11 cellular contexts compared by ENCODE assay signal in genomic region chr11:36186340-36186739, GRCh38.
DNase-seq lines count a peak whose midpoint lies in the region; ATAC-seq and TF ChIP-seq lines count a peak whose summit lies in the region.
"Had no signal": no experiment of that assay in that cellular context is flagged by ENCODE, and none has a peak within 500 bp of the region (broad histone marks: within the 10 kb centered on the region; RNA-seq: fewer than 3 reads in every experiment).

No MANE protein-coding gene starts in this region.

- H2AFZ ChIP-seq in osteoblast (ENCODE audit: low read length): no peak overlapping the region

- no peaks in the 10 kb centered on the region for H3K36me3 Mint-ChIP-seq in activated naive CD4-positive, alpha-beta T cell treated with anti-CD3 and anti-CD28 coated beads, Interleukin-2, amount 50 U/mL, for 72 hours
- H3K36me3 Mint-ChIP-seq in activated CD8-positive, alpha-beta T cell treated with anti-CD3 and anti-CD28 coated beads, Interleukin-2, amount 10 ng/mL, durations not matched to agents 7 days and 5 days (ENCODE audit: low read depth): no peaks in the 10 kb centered on the region

- no peaks in the 10 kb centered on the region for H3K27me3 Mint-ChIP-seq in activated CD8-positive, alpha-beta T cell treated with anti-CD3 and anti-CD28 coated beads, Interleukin-2, amount 10 ng/mL, durations not matched to agents 7 days and 5 days (ENCODE audit: low read depth)

- no peaks in the 10 kb centered on the region for H3K36me3 ChIP-seq in osteoblast (ENCODE audit: insufficient read depth, low read length)

- no peak for TF ChIP-seq CTCF in cardiac fibroblast (IDR thresholded peaks at IDR 0.05; ENCODE audit: low read depth, low read length)
- no peak for TF ChIP-seq CTCF in osteoblast (IDR thresholded peaks at IDR 0.05; ENCODE audit: extremely low read depth, low read depth, low read length)

- POLR2A ChIA-PET in activated CD8-positive, alpha-beta T cell treated with anti-CD3 and anti-CD28 coated beads, Interleukin-2, amount 10 ng/mL, durations not matched to agents 7 days and 5 days (lab: Charles Lee): no interaction called here

- H3K4me1 Mint-ChIP-seq in activated CD8-positive, alpha-beta T cell treated with anti-CD3 and anti-CD28 coated beads, Interleukin-2, amount 10 ng/mL, durations not matched to agents 7 days and 5 days (ENCODE audit: low read depth): no peaks in the 10 kb centered on the region

- H3K9me3 Mint-ChIP-seq in activated naive CD4-positive, alpha-beta T cell treated with anti-CD3 and anti-CD28 coated beads, Interleukin-2, amount 50 U/mL, for 72 hours: no peaks in the 10 kb centered on the region
- H3K9me3 Mint-ChIP-seq in activated CD8-positive, alpha-beta T cell treated with anti-CD3 and anti-CD28 coated beads, Interleukin-2, amount 10 ng/mL, durations not matched to agents 7 days and 5 days (ENCODE audit: insufficient read depth): no peaks in the 10 kb centered on the region
- H3K9me3 Mint-ChIP-seq: activated naive CD4-positive, alpha-beta T cell treated with anti-CD3 and anti-CD28 coated beads for 36 hours had no signal

- H3K27ac Mint-ChIP-seq in activated naive CD4-positive, alpha-beta T cell treated with anti-CD3 and anti-CD28 coated beads, Interleukin-2, amount 50 U/mL, for 72 hours: no peak overlapping the region
- H3K27ac Mint-ChIP-seq in activated CD8-positive, alpha-beta T cell treated with anti-CD3 and anti-CD28 coated beads, Interleukin-2, amount 10 ng/mL, durations not matched to agents 7 days and 5 days: no peak overlapping the region
- H3K27ac Mint-ChIP-seq: activated naive CD4-positive, alpha-beta T cell treated with anti-CD3 and anti-CD28 coated beads for 36 hours had no signal

- no peaks in the 10 kb centered on the region for H3K27me3 ChIP-seq in osteoblast (ENCODE audit: insufficient read depth, low read length)

- H3K9me3 ChIP-seq in osteoblast (ENCODE audit: low read depth, low read length): no peaks in the 10 kb centered on the region

- CTCF ChIA-PET in activated CD8-positive, alpha-beta T cell treated with anti-CD3 and anti-CD28 coated beads, Interleukin-2, amount 10 ng/mL, durations not matched to agents 7 days and 5 days (lab: Charles Lee): no interaction called here

- no peak overlapping the region for H3K4me3 ChIP-seq in cardiac fibroblast (replicated peaks in 1 of 2; ENCODE audit: low read depth in 2 of 2, low read length in 2 of 2)
- no peak overlapping the region for H3K4me3 ChIP-seq in osteoblast (ENCODE audit: insufficient read depth, low read length)

- no peak overlapping the region for H3K27ac ChIP-seq in osteoblast (ENCODE audit: low read depth, low read length)

- peak; percentile 73 for DNase-seq in EH (ENCODE audit: low read depth)
- peak; percentile 18 for DNase-seq in NCI-H2029 (lab: John Stamatoyannopoulos, UW)
- peak; percentile 80 to 93 for DNase-seq in cardiac fibroblast (ENCODE audit: low read depth in 2 of 2)
- DNase-seq in osteoblast (ENCODE audit: insufficient read length, low spot score, missing footprints): peak; percentile 80
- DNase-seq in effector CD8-positive, alpha-beta T cell (lab: John Stamatoyannopoulos, UW): no peak
- DNase-seq in activated naive CD4-positive, alpha-beta T cell treated with anti-CD3 and anti-CD28 coated beads, Interleukin-2, amount 50 U/mL, for 72 hours (ENCODE audit: low spot score in 2 of 2): no peak
- DNase-seq in activated CD8-positive, alpha-beta T cell treated with anti-CD3 and anti-CD28 coated beads, Interleukin-2, amount 10 ng/mL, durations not matched to agents 7 days and 5 days: no peak
- DNase-seq: activated CD4-positive, alpha-beta T cell treated with anti-CD3 and anti-CD28 coated beads for 1 hour; activated naive CD4-positive, alpha-beta T cell treated with anti-CD3 and anti-CD28 coated beads for 36 hours; SIG-M5 had no signal

- no peaks in the 10 kb centered on the region for H4K20me1 ChIP-seq in osteoblast (ENCODE audit: insufficient read depth, low read length)

- no peaks in the 10 kb centered on the region for H3K79me2 ChIP-seq in osteoblast (ENCODE audit: insufficient read depth, low read length)

- no peak overlapping the region for H3K4me3 Mint-ChIP-seq in activated CD8-positive, alpha-beta T cell treated with anti-CD3 and anti-CD28 coated beads, Interleukin-2, amount 10 ng/mL, durations not matched to agents 7 days and 5 days
- H3K4me3 Mint-ChIP-seq: activated naive CD4-positive, alpha-beta T cell treated with anti-CD3 and anti-CD28 coated beads for 36 hours had no signal

- ATAC-seq in GM21723 (IDR thresholded peaks at IDR 0.05; ENCODE audit: unreplicated experiment): no peak
- ATAC-seq in activated naive CD4-positive, alpha-beta T cell treated with anti-CD3 and anti-CD28 coated beads, Interleukin-2, amount 50 U/mL, for 72 hours: no peak
- ATAC-seq in activated CD8-positive, alpha-beta T cell treated with anti-CD3 and anti-CD28 coated beads, Interleukin-2, amount 10 ng/mL, durations not matched to agents 7 days and 5 days: no peak

- peaks cover 10% of the 10 kb centered on the region for H3K4me1 ChIP-seq in osteoblast (ENCODE audit: insufficient read depth, low read length)

- H3K4me2 ChIP-seq in osteoblast (ENCODE audit: insufficient read depth, low read length): peak overlapping the region; percentile 0

Comparison
In these comparisons a context has a peak if more than half of its experiments do, and no peak if none do; other contexts are left out.
1. DNase-seq: peak in EH (single experiment), NCI-H2029 (single experiment), cardiac fibroblast (2 of 2) and osteoblast (single experiment); none in effector CD8-positive, alpha-beta T cell (single experiment), activated naive CD4-positive, alpha-beta T cell treated with anti-CD3 and anti-CD28 coated beads, Interleukin-2, amount 50 U/mL, for 72 hours (0 of 2) and activated CD8-positive, alpha-beta T cell treated with anti-CD3 and anti-CD28 coated beads, Interleukin-2, amount 10 ng/mL, durations not matched to agents 7 days and 5 days (single experiment).